ENCODE assay signal across 8 cellular contexts in the genomic region with DNA sequence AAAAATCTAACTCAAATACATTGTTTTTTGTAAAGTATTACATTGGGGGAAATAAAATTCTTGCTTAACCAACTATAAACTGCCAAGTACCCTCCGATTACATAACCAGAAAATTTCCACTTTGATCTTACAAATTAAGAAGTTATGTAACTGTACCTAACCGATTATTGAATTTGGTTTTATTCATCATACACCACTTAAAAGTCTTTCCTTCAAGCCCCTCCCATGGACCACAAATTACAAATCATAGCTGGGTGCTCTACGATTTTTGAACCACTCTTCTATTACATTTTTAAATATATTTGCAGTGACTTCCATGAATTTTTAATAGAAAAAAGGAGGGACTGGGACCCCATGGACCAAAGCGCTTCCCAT. TPM values are rescaled to one million over a fixed set of nuclear protein-coding genes. Genes with fewer than 3 reads are reported as not detected.
A peak's percentile ranks its signal among the peaks of the same experiment; 100 is the strongest.
DNase-seq lines count a peak whose midpoint lies in the region; ATAC-seq and TF ChIP-seq lines count a peak whose summit lies in the region.

No MANE protein-coding gene starts in this region.

- H3K4me1 Mint-ChIP-seq in CD8-positive, alpha-beta memory T cell: peaks cover 35 to 48% (median 47%) of the 10 kb centered on the region in 3 donors
- peaks cover 21 to 25% of the 10 kb centered on the region in 2 donors for H3K4me1 Mint-ChIP-seq in natural killer cell treated with Interleukin-12 subunit alpha and Interleukin-12 subunit beta and Interleukin-15 and Interleukin-18, amount 100 ng/mL, for 72 hours (ENCODE audit: low read depth in 2 of 2)

- H3K27ac Mint-ChIP-seq in CD8-positive, alpha-beta memory T cell: peak overlapping the region in 7 of 8 donors; percentile 88 to 100 (median 98)
- H3K27ac Mint-ChIP-seq in natural killer cell treated with Interleukin-12 subunit alpha and Interleukin-12 subunit beta and Interleukin-15 and Interleukin-18, amount 100 ng/mL, for 72 hours: peak overlapping the region; percentile 87 to 97

- DNase-seq in CD8-positive, alpha-beta memory T cell: peak in 1 of 5 donors; percentile 53
- DNase-seq in MG63 (no peak), choroid plexus epithelial cell (ENCODE audit: low read depth) (no peak), NCI-H345 (lab: John Stamatoyannopoulos, UW) (no peak), dedifferentiated amniotic fluid mesenchymal stem cell (ENCODE audit: extremely low spot score) (no peak)
- no peak for DNase-seq in natural killer cell treated with Interleukin-12 subunit alpha and Interleukin-12 subunit beta and Interleukin-15 and Interleukin-18, amount 100 ng/mL, for 72 hours (ENCODE audit: low spot score)
- no peak for DNase-seq in activated CD8-positive, alpha-beta memory T cell treated with anti-CD3 and anti-CD28 coated beads for 24 hours

- peak overlapping the region; percentile 90 for H3K4me3 ChIP-seq in CD8-positive, alpha-beta memory T cell (ENCODE audit: low read length)
- H3K4me3 ChIP-seq in MG63: peak overlapping the region; percentile 87
- peak overlapping the region; percentile 94 for H3K4me3 ChIP-seq in choroid plexus epithelial cell (ENCODE audit: low read depth, low read length)

- CTCF ChIA-PET in CD8-positive, alpha-beta memory T cell (lab: Charles Lee): interaction anchor here (0.8 to 1.0 kb wide), 2 partner anchors 63 to 255 kb away, joined by 4 read pairs; no protein-coding TSS in a partner anchor

- H3K27ac ChIP-seq in CD8-positive, alpha-beta memory T cell (ENCODE audit: low read depth, low read length): peak overlapping the region; percentile 77

- ATAC-seq in natural killer cell treated with Interleukin-12 subunit alpha and Interleukin-12 subunit beta and Interleukin-15 and Interleukin-18, amount 100 ng/mL, for 72 hours: no peak
- ATAC-seq in HG03135 (IDR thresholded peaks at IDR 0.05; ENCODE audit: unreplicated experiment): no peak

- H3K4me3 Mint-ChIP-seq in CD8-positive, alpha-beta memory T cell: peak overlapping the region; percentile 96 to 100 (median 100)
- H3K4me3 Mint-ChIP-seq in natural killer cell treated with Interleukin-12 subunit alpha and Interleukin-12 subunit beta and Interleukin-15 and Interleukin-18, amount 100 ng/mL, for 72 hours: peak overlapping the region; percentile 97

- POLR2A ChIA-PET in CD8-positive, alpha-beta memory T cell (lab: Charles Lee): interaction anchor here (0.8 to 1.9 kb wide), 5 partner anchors 104 to 255 kb away, joined by 3 to 34 read pairs (median 12); a partner anchor contains a TSS

- H3K9me3 ChIP-seq in CD8-positive, alpha-beta memory T cell (ENCODE audit: low read length): no peaks in the 10 kb centered on the region
- no peaks in the 10 kb centered on the region for H3K9me3 ChIP-seq in MG63

- TF ChIP-seq CTCF in choroid plexus epithelial cell (conservative IDR thresholded peaks at IDR 0.05; ENCODE audit: low read depth, low read length): no peak

- H3K36me3 Mint-ChIP-seq in CD8-positive, alpha-beta memory T cell: peaks cover 2 to 19% (median 12%) of the 10 kb centered on the region in 3 donors
- peaks cover 5% of the 10 kb centered on the region for H3K36me3 Mint-ChIP-seq in natural killer cell treated with Interleukin-12 subunit alpha and Interleukin-12 subunit beta and Interleukin-15 and Interleukin-18, amount 100 ng/mL, for 72 hours

- peaks cover 4% of the 10 kb centered on the region for H3K4me1 ChIP-seq in CD8-positive, alpha-beta memory T cell (ENCODE audit: insufficient read depth, low read length)

- no peaks in the 10 kb centered on the region for H3K9me3 Mint-ChIP-seq in CD8-positive, alpha-beta memory T cell
- H3K9me3 Mint-ChIP-seq in natural killer cell treated with Interleukin-12 subunit alpha and Interleukin-12 subunit beta and Interleukin-15 and Interleukin-18, amount 100 ng/mL, for 72 hours: no peaks in the 10 kb centered on the region

- H3K36me3 ChIP-seq in CD8-positive, alpha-beta memory T cell (ENCODE audit: insufficient read depth, low read length): no peaks in the 10 kb centered on the region
- peaks cover 6% of the 10 kb centered on the region; the same call in 1 of the 2 replicates for H3K36me3 ChIP-seq in MG63

- no peaks in the 10 kb centered on the region for H3K27me3 ChIP-seq in CD8-positive, alpha-beta memory T cell (ENCODE audit: insufficient read depth, low read length, poor library complexity, severe bottlenecking)
- H3K27me3 ChIP-seq in MG63: no peaks in the 10 kb centered on the region

- peaks cover 0 to 3% of the 10 kb centered on the region in 2 donors for H3K27me3 Mint-ChIP-seq in CD8-positive, alpha-beta memory T cell
- no peaks in the 10 kb centered on the region for H3K27me3 Mint-ChIP-seq in natural killer cell treated with Interleukin-12 subunit alpha and Interleukin-12 subunit beta and Interleukin-15 and Interleukin-18, amount 100 ng/mL, for 72 hours

RNA-seq across cellular contexts. Expression of a gene that starts 0.6 kb away (rescaled TPM):
- total RNA-seq in CD8-positive, alpha-beta memory T cell: 10 to 100 TPM in 1 of 2 experiments, 1 to 10 TPM in 1; 9.2 to 11.1 TPM
- 9.4 TPM for polyA plus RNA-seq in CD8-positive, alpha-beta memory T cell
- 5.5 and 15.7 TPM in 2 replicates for total RNA-seq in MG63 (2014; rRNA removed; shearing (Covaris generic); ENCODE audit: low replicate concordance)
- total RNA-seq in natural killer cell treated with Interleukin-12 subunit alpha and Interleukin-12 subunit beta and Interleukin-15 and Interleukin-18, amount 100 ng/mL, for 72 hours: 10 to 100 TPM; 14.3 to 15.0 TPM
